In genomic region chr17:70332811-70333210, GRCh38 we compare ENCODE assay signal across 20 cellular contexts.
"Had no signal": no experiment of that assay in that cellular context is flagged by ENCODE, and none has a peak within 500 bp of the region (broad histone marks: within the 10 kb centered on the region; RNA-seq: fewer than 3 reads in every experiment).

No MANE protein-coding gene starts in this region.

- DNase-seq: activated B cell treated with CpG ODN at 0.5 μM for 24 hours; activated CD4-positive, alpha-beta T cell treated with anti-CD3 and anti-CD28 coated beads, Interleukin-2, amount 10 ng/mL, durations not matched to agents 24 days and 14 days; activated naive CD8-positive, alpha-beta T cell treated with anti-CD3 and anti-CD28 coated beads for 36 hours; aorta; cerebellar nuclear complex; effector CD8-positive, alpha-beta T cell; foreskin fibroblast; glutamatergic neuron; hypothalamus; kidney; left ventricle myocardium superior; mesenchymal stem cell; stimulated activated CD4-positive, alpha-beta T cell treated with anti-CD3 and anti-CD28 coated beads, Interleukin-2, amount 100 ng/mL, for 48 hours; stimulated activated naive CD4-positive, alpha-beta T cell; tibial artery; uterus had no signal

- H3K27me3 Mint-ChIP-seq: activated B cell treated with CpG ODN at 0.5 μM for 24 hours; activated CD4-positive, alpha-beta T cell treated with anti-CD3 and anti-CD28 coated beads, Interleukin-2, amount 10 ng/mL, durations not matched to agents 24 days and 14 days; activated naive CD8-positive, alpha-beta T cell treated with anti-CD3 and anti-CD28 coated beads for 36 hours; natural killer cell treated with Interleukin-12 subunit alpha and Interleukin-12 subunit beta and Interleukin-15 and Interleukin-18, amount 100 ng/mL, for 72 hours had no signal

- H3K4me3 ChIP-seq: breast epithelium, tibial artery, uterus had no signal

- H3K27ac ChIP-seq: breast epithelium, tibial artery, uterus had no signal

- H3K27me3 ChIP-seq: breast epithelium, tibial artery, uterus had no signal

- H3K36me3 Mint-ChIP-seq: activated naive CD8-positive, alpha-beta T cell treated with anti-CD3 and anti-CD28 coated beads for 36 hours; natural killer cell treated with Interleukin-12 subunit alpha and Interleukin-12 subunit beta and Interleukin-15 and Interleukin-18, amount 100 ng/mL, for 72 hours had no signal

- H3K27ac Mint-ChIP-seq: activated B cell treated with CpG ODN at 0.5 μM for 24 hours; activated CD4-positive, alpha-beta T cell treated with anti-CD3 and anti-CD28 coated beads, Interleukin-2, amount 10 ng/mL, durations not matched to agents 24 days and 14 days; activated naive CD8-positive, alpha-beta T cell treated with anti-CD3 and anti-CD28 coated beads for 36 hours; activated T-helper 1 cell treated with anti-CD3 and anti-CD28 coated beads, Interleukin-12 subunit alpha, Interleukin-12 subunit beta, Interleukin-2, Interleukin-4 antibody, amounts not matched to agents 30 ng/mL and 10 ng/mL and 1 ng/mL, durations not matched to agents 14 hours and 24 hours and 36 hours; natural killer cell treated with Interleukin-12 subunit alpha and Interleukin-12 subunit beta and Interleukin-15 and Interleukin-18, amount 100 ng/mL, for 72 hours had no signal

- H3K36me3 ChIP-seq: breast epithelium, tibial artery, uterus had no signal

- H3K4me1 Mint-ChIP-seq: activated B cell treated with CpG ODN at 0.5 μM for 24 hours; activated CD4-positive, alpha-beta T cell treated with anti-CD3 and anti-CD28 coated beads, Interleukin-2, amount 10 ng/mL, durations not matched to agents 24 days and 14 days; activated naive CD8-positive, alpha-beta T cell treated with anti-CD3 and anti-CD28 coated beads for 36 hours had no signal

- ATAC-seq: left ventricle myocardium superior; natural killer cell treated with Interleukin-12 subunit alpha and Interleukin-12 subunit beta and Interleukin-15 and Interleukin-18, amount 100 ng/mL, for 72 hours had no signal

- H3K4me3 Mint-ChIP-seq: activated B cell treated with CpG ODN at 0.5 μM for 24 hours; activated CD4-positive, alpha-beta T cell treated with anti-CD3 and anti-CD28 coated beads, Interleukin-2, amount 10 ng/mL, durations not matched to agents 24 days and 14 days; activated naive CD8-positive, alpha-beta T cell treated with anti-CD3 and anti-CD28 coated beads for 36 hours; activated T-helper 1 cell treated with anti-CD3 and anti-CD28 coated beads, Interleukin-12 subunit alpha, Interleukin-12 subunit beta, Interleukin-2, Interleukin-4 antibody, amounts not matched to agents 30 ng/mL and 10 ng/mL and 1 ng/mL, durations not matched to agents 14 hours and 24 hours and 36 hours; natural killer cell treated with Interleukin-12 subunit alpha and Interleukin-12 subunit beta and Interleukin-15 and Interleukin-18, amount 100 ng/mL, for 72 hours had no signal

- FAIRE-seq: endothelial cell of umbilical vein, kidney had no signal

- H3K9me3 ChIP-seq: breast epithelium, tibial artery, uterus had no signal

- H3K9me3 Mint-ChIP-seq: activated naive CD8-positive, alpha-beta T cell treated with anti-CD3 and anti-CD28 coated beads for 36 hours; activated T-helper 1 cell treated with anti-CD3 and anti-CD28 coated beads, Interleukin-12 subunit alpha, Interleukin-12 subunit beta, Interleukin-2, Interleukin-4 antibody, amounts not matched to agents 30 ng/mL and 10 ng/mL and 1 ng/mL, durations not matched to agents 14 hours and 24 hours and 36 hours had no signal

- H3K4me1 ChIP-seq: breast epithelium, tibial artery, uterus had no signal
